Comparison of ENCODE assay signal across 8 cellular contexts in the genomic region with DNA sequence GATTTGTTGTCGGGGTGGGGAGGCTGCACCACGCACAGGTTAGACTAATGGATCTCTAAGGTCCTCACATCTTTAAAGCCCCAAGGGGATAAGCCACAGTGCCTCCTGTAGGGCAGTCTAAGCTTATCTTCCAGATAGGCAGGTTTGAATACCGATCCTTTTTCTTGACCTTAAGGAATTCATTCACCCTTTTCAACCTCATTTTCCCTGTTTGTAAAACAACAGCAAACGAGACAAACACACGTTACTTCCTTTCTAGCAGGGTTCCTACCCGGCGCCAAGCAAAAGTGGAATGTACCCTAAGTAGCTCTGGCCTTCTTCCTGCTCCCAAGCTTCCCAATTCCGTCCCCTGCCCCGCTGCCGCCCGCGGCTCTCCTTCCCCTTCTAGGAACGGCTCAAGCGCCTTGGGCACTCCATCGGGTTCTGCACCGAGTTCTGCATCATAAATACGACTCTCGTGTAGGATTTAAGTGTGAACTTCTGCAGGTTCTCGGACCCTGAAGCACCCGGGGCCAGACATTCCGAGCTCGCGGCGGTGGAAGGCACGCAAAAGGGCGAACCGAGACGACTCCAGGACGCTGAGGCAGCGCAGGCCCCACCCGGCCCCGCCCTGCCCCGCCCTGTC. TPM values are rescaled to one million over a fixed set of nuclear protein-coding genes. Genes with fewer than 3 reads are reported as not detected.
DNase-seq lines count a peak whose midpoint lies in the region; ATAC-seq and TF ChIP-seq lines count a peak whose summit lies in the region.
"Had no signal": no experiment of that assay in that cellular context is flagged by ENCODE, and none has a peak within 500 bp of the region (broad histone marks: within the 10 kb centered on the region; RNA-seq: fewer than 3 reads in every experiment).

No MANE protein-coding gene starts in this region.

- no peaks in the 10 kb centered on the region for H3K27me3 Mint-ChIP-seq in activated CD8-positive, alpha-beta T cell treated with anti-CD3 and anti-CD28 coated beads for 36 hours

- H3K36me3 Mint-ChIP-seq in activated CD8-positive, alpha-beta T cell treated with anti-CD3 and anti-CD28 coated beads for 36 hours (ENCODE audit: low read depth) = peaks cover 40% of the 10 kb centered on the region

- ATAC-seq in activated CD8-positive, alpha-beta T cell treated with anti-CD3 and anti-CD28 coated beads for 36 hours = peak; percentile 18
- ATAC-seq in HG03139 (IDR thresholded peaks at IDR 0.05; ENCODE audit: unreplicated experiment) = no peak

- peak overlapping the region; percentile 95 for H3K4me3 Mint-ChIP-seq in activated CD8-positive, alpha-beta T cell treated with anti-CD3 and anti-CD28 coated beads for 36 hours

- peak overlapping the region; percentile 87 for H3K27ac Mint-ChIP-seq in activated CD8-positive, alpha-beta T cell treated with anti-CD3 and anti-CD28 coated beads for 36 hours

- peaks cover 17% of the 10 kb centered on the region for H3K4me1 ChIP-seq in HAP-1
- peaks cover 33 to 41% of the 10 kb centered on the region in 2 experiments for H3K4me1 ChIP-seq in neutrophil (ENCODE audit: control insufficient read depth in 1 of 2, insufficient read depth in 1 of 2, low read depth in 1 of 2, low read length in 1 of 2)

- peak overlapping the region; percentile 85 for H3K27ac ChIP-seq in neutrophil

- no peaks in the 10 kb centered on the region for H3K9me3 Mint-ChIP-seq in activated CD8-positive, alpha-beta T cell treated with anti-CD3 and anti-CD28 coated beads for 36 hours

- H3K9me3 ChIP-seq in HAP-1 (no peaks in the 10 kb centered on the region), neutrophil (no peaks in the 10 kb centered on the region)

- CTCF ChIA-PET in GM10248 (lab: Yijun Ruan, JAX) = interaction anchor here (0.8 to 3.0 kb wide), 9 partner anchors 9 to 132 kb away, joined by 3 to 12 read pairs (median 4); partner anchors contain the start of gene ELOVL1
- CTCF ChIA-PET in activated CD8-positive, alpha-beta T cell treated with anti-CD3 and anti-CD28 coated beads for 36 hours (lab: Charles Lee) = interaction anchor here (0.9 to 2.5 kb wide), 11 partner anchors 10 to 578 kb away, joined by 3 to 11 read pairs (median 4); partner anchors contain the start of genes ELOVL1, MED8 and SZT2

- DNase-seq in GM10248 (ENCODE audit: extremely low spot score) (peak; percentile 71), HAP-1 (ENCODE audit: low spot score in 2 of 2) (peak; percentile 46 to 62), NCI-H2171 (lab: John Stamatoyannopoulos, UW) (peak; percentile 45), foreskin melanocyte (peak; percentile 61)
- DNase-seq in activated CD8-positive, alpha-beta T cell treated with anti-CD3 and anti-CD28 coated beads for 36 hours = peak; percentile 45

- H3K36me3 ChIP-seq in HAP-1 (replicated peaks) (peaks cover 44% of the 10 kb centered on the region), neutrophil (peaks cover 33% of the 10 kb centered on the region)

- no peaks in the 10 kb centered on the region for H3K27me3 ChIP-seq in HAP-1 (ENCODE audit: low read depth)
- no peaks in the 10 kb centered on the region for H3K27me3 ChIP-seq in neutrophil

- TF ChIP-seq CTCF in GM10248 (IDR thresholded peaks at IDR 0.05; ENCODE audit: control extremely low read depth, extremely low read depth, low read depth, missing control alignments) (peak; percentile 44), neutrophil (IDR thresholded peaks at IDR 0.05) (no peak)
- peak; percentile 25 for TF ChIP-seq CTCF in activated CD8-positive, alpha-beta T cell treated with anti-CD3 and anti-CD28 coated beads for 36 hours (IDR thresholded peaks at IDR 0.05)

- peaks cover 32% of the 10 kb centered on the region for H3K4me1 Mint-ChIP-seq in activated CD8-positive, alpha-beta T cell treated with anti-CD3 and anti-CD28 coated beads for 36 hours (ENCODE audit: low read depth)

- in situ Hi-C loops in HAP-1 (cut with MboI; ENCODE audit: low sequenced_read_pairs) = no loop called here

- intact Hi-C loops in activated CD8-positive, alpha-beta T cell treated with anti-CD3 and anti-CD28 coated beads for 36 hours (cut with micrococcal nuclease) = no loop called here

- POLR2A ChIA-PET in GM10248 (lab: Yijun Ruan, JAX) = interaction anchor here (0.6 to 1.6 kb wide), 5 partner anchors 9 to 402 kb away, joined by 3 to 13 read pairs (median 4); partner anchors contain the start of gene ELOVL1
- POLR2A ChIA-PET in activated CD8-positive, alpha-beta T cell treated with anti-CD3 and anti-CD28 coated beads for 36 hours (lab: Charles Lee) = interaction anchor here (0.7 to 1.6 kb wide), 6 partner anchors 9 to 864 kb away, joined by 3 to 17 read pairs (median 3); partner anchors contain the start of gene ELOVL1

- peak overlapping the region; percentile 88 for H3K4me3 ChIP-seq in HAP-1
- peak overlapping the region; percentile 80 to 97 for H3K4me3 ChIP-seq in neutrophil (ENCODE audit: low read depth in 1 of 2, low read length in 1 of 2)

RNA-seq across cellular contexts. Expression of gene CDC20, which starts 0.5 kb away (rescaled TPM):
- 100 to 1,000 TPM; 160 to 167 TPM for total RNA-seq in activated CD8-positive, alpha-beta T cell treated with anti-CD3 and anti-CD28 coated beads for 36 hours

RNA-seq across cellular contexts. Expression of gene ELOVL1, which starts 9.6 kb away (rescaled TPM):
- total RNA-seq in activated CD8-positive, alpha-beta T cell treated with anti-CD3 and anti-CD28 coated beads for 36 hours = 10 to 100 TPM; 45.4 to 49.2 TPM

RNA-seq across cellular contexts. Expression of gene MPL, which starts 20.6 kb away (rescaled TPM):
- not detected for total RNA-seq in activated CD8-positive, alpha-beta T cell treated with anti-CD3 and anti-CD28 coated beads for 36 hours
- total RNA-seq: pulmonary artery endothelial cell had no signal

RNA-seq across cellular contexts. Expression of gene MED8, which starts 31.4 kb away (rescaled TPM):
- 10 to 100 TPM; 33.5 to 34.5 TPM for total RNA-seq in activated CD8-positive, alpha-beta T cell treated with anti-CD3 and anti-CD28 coated beads for 36 hours

RNA-seq across cellular contexts. Expression of gene SZT2, which starts 31.5 kb away (rescaled TPM):
- total RNA-seq in activated CD8-positive, alpha-beta T cell treated with anti-CD3 and anti-CD28 coated beads for 36 hours = 10 to 100 TPM; 30.1 to 33.3 TPM
